In the genomic region with DNA sequence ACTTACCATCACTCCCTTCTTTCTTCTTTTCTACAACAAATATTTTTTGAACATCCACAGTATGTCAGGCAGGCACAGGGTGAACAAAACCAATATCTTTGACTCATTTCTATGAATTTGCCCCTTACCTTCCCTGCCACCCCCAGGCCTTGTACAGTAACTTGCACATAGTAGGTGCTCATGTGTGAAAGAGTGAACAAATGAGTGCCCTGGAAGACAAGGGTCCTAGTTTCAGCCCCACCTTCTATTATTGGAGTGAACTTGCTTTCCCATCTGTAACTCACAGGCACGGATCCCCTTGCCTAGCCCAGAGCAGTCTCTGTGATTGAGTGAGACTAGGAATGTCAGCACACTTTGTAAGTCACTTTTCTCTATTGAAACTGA, we compare ENCODE assay signal across 1 cellular context.
TF ChIP-seq lines count a peak whose summit lies in the region.

No MANE protein-coding gene starts in this region.

TF ChIP-seq in K562, 482 proteins besides CTCF, POLR2A, EP300 and RAD21 (continued from another document):
- TF ChIP-seq, protein P1, sequence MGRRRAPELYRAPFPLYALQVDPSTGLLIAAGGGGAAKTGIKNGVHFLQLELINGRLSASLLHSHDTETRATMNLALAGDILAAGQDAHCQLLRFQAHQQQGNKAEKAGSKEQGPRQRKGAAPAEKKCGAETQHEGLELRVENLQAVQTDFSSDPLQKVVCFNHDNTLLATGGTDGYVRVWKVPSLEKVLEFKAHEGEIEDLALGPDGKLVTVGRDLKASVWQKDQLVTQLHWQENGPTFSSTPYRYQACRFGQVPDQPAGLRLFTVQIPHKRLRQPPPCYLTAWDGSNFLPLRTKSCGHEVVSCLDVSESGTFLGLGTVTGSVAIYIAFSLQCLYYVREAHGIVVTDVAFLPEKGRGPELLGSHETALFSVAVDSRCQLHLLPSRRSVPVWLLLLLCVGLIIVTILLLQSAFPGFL (CRISPR knock-in tag; IDR thresholded peaks at IDR 0.05), result no peak
